ENCODE assay signal across 21 cellular contexts in genomic region chr7:46580756-46581155, GRCh38.
"Had no signal": no experiment of that assay in that cellular context is flagged by ENCODE, and none has a peak within 500 bp of the region (broad histone marks: within the 10 kb centered on the region; RNA-seq: fewer than 3 reads in every experiment).

No MANE protein-coding gene starts in this region.

- H3K27ac ChIP-seq: dorsolateral prefrontal cortex, heart right ventricle, left lung, psoas muscle, right atrium auricular region, sigmoid colon, skin epidermis, stomach, thoracic aorta had no signal

- H3K36me3 ChIP-seq: heart right ventricle, left lung, right atrium auricular region, sigmoid colon, stomach, thoracic aorta had no signal

- ATAC-seq: esophagus mucosa; heart right ventricle; left lung; naive thymus-derived CD4-positive, alpha-beta T cell; psoas muscle had no signal

- H3K9me3 ChIP-seq: left lung, psoas muscle, right atrium auricular region, sigmoid colon, stomach, thoracic aorta had no signal

- DNase-seq: cortex of kidney; dorsolateral prefrontal cortex; effector CD8-positive, alpha-beta T cell; heart right ventricle; islet precursor cell; left lung; mesendoderm; naive thymus-derived CD4-positive, alpha-beta T cell; nephron progenitor cell; psoas muscle; sigmoid colon; stimulated activated CD4-positive, alpha-beta T cell treated with anti-CD3 and anti-CD28 coated beads, Interleukin-12 subunit alpha, Interleukin-12 subunit beta, amount 100 ng/mL, for 4 hours; stimulated activated naive CD4-positive, alpha-beta T cell; stomach; substantia nigra; trophoblast cell had no signal

- H3K27me3 ChIP-seq: heart right ventricle, left lung, right atrium auricular region, sigmoid colon, stomach had no signal

- H3K4me3 Mint-ChIP-seq: naive thymus-derived CD4-positive, alpha-beta T cell; nephron progenitor cell had no signal

- H3K4me3 ChIP-seq: dorsolateral prefrontal cortex, heart right ventricle, left lung, lung, psoas muscle, right atrium auricular region, sigmoid colon, skin epidermis, stomach, thoracic aorta had no signal

- H3K4me1 ChIP-seq: left lung, psoas muscle, right atrium auricular region, sigmoid colon, stomach had no signal

- H3K4me1 Mint-ChIP-seq: naive thymus-derived CD4-positive, alpha-beta T cell had no signal

- H3K36me3 Mint-ChIP-seq: naive thymus-derived CD4-positive, alpha-beta T cell had no signal

- H3K27ac Mint-ChIP-seq: naive thymus-derived CD4-positive, alpha-beta T cell; nephron progenitor cell had no signal

- H3K27me3 Mint-ChIP-seq: naive thymus-derived CD4-positive, alpha-beta T cell had no signal
